1 cellular context compared by ENCODE assay signal in genomic region chr1:206909167-206909882, GRCh38.
TF ChIP-seq lines count a peak whose summit lies in the region.

No MANE protein-coding gene starts in this region.

TF ChIP-seq in WTC11, 78 proteins besides CTCF, POLR2A, EP300 and RAD21 (continued from another document):
- TF ChIP-seq ATF2 (CRISPR knock-in tag; IDR thresholded peaks at IDR 0.05; ENCODE audit: borderline replicate concordance, low read depth) (no peak), ERG (CRISPR knock-in tag; IDR thresholded peaks at IDR 0.05) (no peak), E2F5 (CRISPR knock-in tag; IDR thresholded peaks at IDR 0.05) (peak; percentile 82), ARID4B (CRISPR knock-in tag; IDR thresholded peaks at IDR 0.05; ENCODE audit: borderline replicate concordance) (no peak), SMAD3 (CRISPR knock-in tag; IDR thresholded peaks at IDR 0.05; ENCODE audit: borderline replicate concordance) (no peak), JAZF1 (CRISPR knock-in tag; IDR thresholded peaks at IDR 0.05) (no peak), HMGA2 (CRISPR knock-in tag; IDR thresholded peaks at IDR 0.05) (no peak), MAX (CRISPR knock-in tag; IDR thresholded peaks at IDR 0.05) (0 out of 2 replicates have a peak, but pooled peaks have one; percentile 42), FOXP1 (CRISPR knock-in tag; IDR thresholded peaks at IDR 0.05; ENCODE audit: borderline replicate concordance) (peak; percentile 41; the same call in 1 of the 2 replicates), TEAD1 (CRISPR knock-in tag; IDR thresholded peaks at IDR 0.05) (0 out of 2 replicates have a peak, but pooled peaks have one; percentile 25), OVOL2 (CRISPR knock-in tag; IDR thresholded peaks at IDR 0.05; ENCODE audit: borderline replicate concordance) (no peak), IRF2 (CRISPR knock-in tag; IDR thresholded peaks at IDR 0.05; ENCODE audit: borderline replicate concordance, low read depth) (no peak), PRRX2 (CRISPR knock-in tag; IDR thresholded peaks at IDR 0.05) (no peak), ZNF317 (CRISPR knock-in tag; IDR thresholded peaks at IDR 0.05; ENCODE audit: borderline replicate concordance, low read depth) (no peak), FOXK1 (CRISPR knock-in tag; IDR thresholded peaks at IDR 0.05) (no peak), TCF7 (CRISPR knock-in tag; IDR thresholded peaks at IDR 0.05; ENCODE audit: low read depth) (0 out of 2 replicates have a peak, but pooled peaks have one; percentile 40), NR2C2 (CRISPR knock-in tag; IDR thresholded peaks at IDR 0.05) (no peak), NR1H2 (CRISPR knock-in tag; IDR thresholded peaks at IDR 0.05) (no peak), NFATC4 (CRISPR knock-in tag; IDR thresholded peaks at IDR 0.05) (no peak), RELA (CRISPR knock-in tag; IDR thresholded peaks at IDR 0.05; ENCODE audit: borderline replicate concordance) (0 out of 2 replicates have a peak, but pooled peaks have one; percentile 16)
- TF ChIP-seq, protein P1, sequence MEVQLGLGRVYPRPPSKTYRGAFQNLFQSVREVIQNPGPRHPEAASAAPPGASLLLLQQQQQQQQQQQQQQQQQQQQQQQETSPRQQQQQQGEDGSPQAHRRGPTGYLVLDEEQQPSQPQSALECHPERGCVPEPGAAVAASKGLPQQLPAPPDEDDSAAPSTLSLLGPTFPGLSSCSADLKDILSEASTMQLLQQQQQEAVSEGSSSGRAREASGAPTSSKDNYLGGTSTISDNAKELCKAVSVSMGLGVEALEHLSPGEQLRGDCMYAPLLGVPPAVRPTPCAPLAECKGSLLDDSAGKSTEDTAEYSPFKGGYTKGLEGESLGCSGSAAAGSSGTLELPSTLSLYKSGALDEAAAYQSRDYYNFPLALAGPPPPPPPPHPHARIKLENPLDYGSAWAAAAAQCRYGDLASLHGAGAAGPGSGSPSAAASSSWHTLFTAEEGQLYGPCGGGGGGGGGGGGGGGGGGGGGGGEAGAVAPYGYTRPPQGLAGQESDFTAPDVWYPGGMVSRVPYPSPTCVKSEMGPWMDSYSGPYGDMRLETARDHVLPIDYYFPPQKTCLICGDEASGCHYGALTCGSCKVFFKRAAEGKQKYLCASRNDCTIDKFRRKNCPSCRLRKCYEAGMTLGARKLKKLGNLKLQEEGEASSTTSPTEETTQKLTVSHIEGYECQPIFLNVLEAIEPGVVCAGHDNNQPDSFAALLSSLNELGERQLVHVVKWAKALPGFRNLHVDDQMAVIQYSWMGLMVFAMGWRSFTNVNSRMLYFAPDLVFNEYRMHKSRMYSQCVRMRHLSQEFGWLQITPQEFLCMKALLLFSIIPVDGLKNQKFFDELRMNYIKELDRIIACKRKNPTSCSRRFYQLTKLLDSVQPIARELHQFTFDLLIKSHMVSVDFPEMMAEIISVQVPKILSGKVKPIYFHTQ (CRISPR knock-in tag; IDR thresholded peaks at IDR 0.05) = no peak
